ENCODE assay signal across 8 cellular contexts in the genomic region with DNA sequence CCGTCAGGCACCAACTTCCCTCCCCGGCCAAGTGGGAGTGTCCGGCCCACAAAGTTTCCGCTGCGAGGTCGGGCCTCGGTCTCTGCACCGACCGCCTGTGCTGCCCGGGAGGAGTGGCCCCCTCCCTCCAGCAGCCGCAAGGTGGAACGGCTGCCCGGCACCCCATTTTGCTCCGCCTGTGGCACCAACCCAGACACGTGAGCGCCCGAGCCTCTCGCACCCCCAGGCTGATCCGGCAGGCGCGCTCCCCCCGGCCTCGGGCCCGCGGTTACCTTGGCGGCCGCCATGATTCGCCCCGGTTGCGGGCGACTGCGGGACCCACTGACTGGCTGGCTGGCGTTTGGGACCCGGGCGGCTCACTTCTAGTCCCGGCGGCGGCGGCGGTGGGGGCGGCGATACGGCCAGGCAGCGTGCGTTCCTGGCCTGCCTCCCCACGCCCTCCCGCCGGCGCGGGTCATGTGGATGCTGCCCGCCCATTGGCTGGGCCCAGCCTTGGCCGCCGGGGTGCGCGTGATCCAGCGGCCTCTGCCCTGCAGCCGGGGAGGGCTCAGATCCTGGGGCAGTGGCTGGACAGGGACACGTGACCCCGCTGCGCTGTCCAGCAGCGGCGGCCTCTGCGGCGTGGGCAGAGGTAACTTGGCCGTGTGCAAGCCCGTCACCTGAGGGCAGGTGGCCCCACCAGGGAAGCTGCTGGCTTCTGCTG. TPM values are rescaled to one million over a fixed set of nuclear protein-coding genes. Genes with fewer than 3 reads are reported as not detected.
A peak's percentile ranks its signal among the peaks of the same experiment; 100 is the strongest.
DNase-seq lines count a peak whose midpoint lies in the region; ATAC-seq lines count a peak whose summit lies in the region.

A gene with protein sequence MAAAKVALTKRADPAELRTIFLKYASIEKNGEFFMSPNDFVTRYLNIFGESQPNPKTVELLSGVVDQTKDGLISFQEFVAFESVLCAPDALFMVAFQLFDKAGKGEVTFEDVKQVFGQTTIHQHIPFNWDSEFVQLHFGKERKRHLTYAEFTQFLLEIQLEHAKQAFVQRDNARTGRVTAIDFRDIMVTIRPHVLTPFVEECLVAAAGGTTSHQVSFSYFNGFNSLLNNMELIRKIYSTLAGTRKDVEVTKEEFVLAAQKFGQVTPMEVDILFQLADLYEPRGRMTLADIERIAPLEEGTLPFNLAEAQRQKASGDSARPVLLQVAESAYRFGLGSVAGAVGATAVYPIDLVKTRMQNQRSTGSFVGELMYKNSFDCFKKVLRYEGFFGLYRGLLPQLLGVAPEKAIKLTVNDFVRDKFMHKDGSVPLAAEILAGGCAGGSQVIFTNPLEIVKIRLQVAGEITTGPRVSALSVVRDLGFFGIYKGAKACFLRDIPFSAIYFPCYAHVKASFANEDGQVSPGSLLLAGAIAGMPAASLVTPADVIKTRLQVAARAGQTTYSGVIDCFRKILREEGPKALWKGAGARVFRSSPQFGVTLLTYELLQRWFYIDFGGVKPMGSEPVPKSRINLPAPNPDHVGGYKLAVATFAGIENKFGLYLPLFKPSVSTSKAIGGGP (minus strand): TSS at position 429 of the 703 bp plus-strand sequence. CDS start 142 bp downstream, at position 287.

- H3K27me3 Mint-ChIP-seq in CD4-positive, alpha-beta memory T cell = peaks cover 0 to 2% of the 10 kb centered on the region in 2 donors

- CTCF ChIA-PET in CD4-positive, alpha-beta memory T cell (lab: Charles Lee; ENCODE audit: partially characterized antibody) = no interaction called here

- H3K27me3 ChIP-seq in CD4-positive, alpha-beta memory T cell (ENCODE audit: insufficient read depth, low read length) = no peaks in the 10 kb centered on the region
- no peaks in the 10 kb centered on the region for H3K27me3 ChIP-seq in endocrine pancreas (ENCODE audit: control insufficient read depth, insufficient read depth, low read length)

- peaks cover 0 to 6% of the 10 kb centered on the region in 2 donors for H3K36me3 Mint-ChIP-seq in CD4-positive, alpha-beta memory T cell

- H3K4me3 Mint-ChIP-seq in CD4-positive, alpha-beta memory T cell = peak within 1 kb of the TSS; percentile 90 to 98 (median 92)

- H3K27ac Mint-ChIP-seq in CD4-positive, alpha-beta memory T cell = peak within 1 kb of the TSS; percentile 87 to 97 (median 94)

- intact Hi-C loops in CD4-positive, alpha-beta memory T cell (cut with micrococcal nuclease) = loop anchor here (1.0 to 2.0 kb wide), 2 partner anchors 37 to 795 kb away; a partner anchor contains a TSS

- peaks cover 0 to 2% (median 0%) of the 10 kb centered on the region in 8 donors for H3K9me3 Mint-ChIP-seq in CD4-positive, alpha-beta memory T cell

- peak; percentile 72 for ATAC-seq in GM19395 (IDR thresholded peaks at IDR 0.05; ENCODE audit: unreplicated experiment)
- ATAC-seq in HG03558 (IDR thresholded peaks at IDR 0.05; ENCODE audit: extremely low read depth, unreplicated experiment) = peak; percentile 41

- no peaks in the 10 kb centered on the region for H3K9me3 ChIP-seq in CD4-positive, alpha-beta memory T cell (ENCODE audit: control insufficient read depth in 1 of 2, low read length in 2 of 2)
- H3K9me3 ChIP-seq in endocrine pancreas (ENCODE audit: control insufficient read depth, low read length) = no peaks in the 10 kb centered on the region

- peaks cover 18% of the 10 kb centered on the region for H3K4me1 ChIP-seq in CD4-positive, alpha-beta memory T cell (ENCODE audit: insufficient read depth, low read length)
- peaks cover 10% of the 10 kb centered on the region for H3K4me1 ChIP-seq in endocrine pancreas (ENCODE audit: control insufficient read depth, insufficient read depth, low read length)

- H3K36me3 ChIP-seq in CD4-positive, alpha-beta memory T cell (ENCODE audit: insufficient read depth, low read length) = no peaks in the 10 kb centered on the region
- no peaks in the 10 kb centered on the region for H3K36me3 ChIP-seq in endocrine pancreas (ENCODE audit: control insufficient read depth, insufficient read depth, low read length)

- H3K4me1 Mint-ChIP-seq in CD4-positive, alpha-beta memory T cell = peaks cover 9 to 38% (median 19%) of the 10 kb centered on the region in 4 donors

- DNase-seq in CD4-positive, alpha-beta memory T cell = peak; percentile 65 to 71 (median 70)
- peak; percentile 98 to 99 for DNase-seq in NOMO-1 (lab: John Stamatoyannopoulos, UW; ENCODE audit: unreplicated experiment in 2 of 2)
- peak; percentile 32 to 57 (median 43) for DNase-seq in activated CD8-positive, alpha-beta memory T cell treated with anti-CD3 and anti-CD28 coated beads for 48 hours (ENCODE audit: low read depth in 2 of 3, low spot score in 2 of 3)
- DNase-seq in mesenteric fat pad (ENCODE audit: low spot score) = peak; percentile 97
- DNase-seq in stimulated activated CD8-positive, alpha-beta memory T cell treated with anti-CD3 and anti-CD28 coated beads, Interleukin-15, amount 100 ng/mL, for 48 hours (ENCODE audit: low read depth in 2 of 2) = peak; percentile 60 to 61

- POLR2A ChIA-PET in CD4-positive, alpha-beta memory T cell (lab: Charles Lee; ENCODE audit: partially characterized antibody) = interaction anchor here (1.6 kb wide), 1 partner anchor 36 kb away, joined by 12 read pairs; no protein-coding TSS in a partner anchor

- H3K9ac ChIP-seq in endocrine pancreas (ENCODE audit: control insufficient read depth, insufficient read depth, low read length) = peak within 1 kb of the TSS; percentile 67

- peak within 1 kb of the TSS; percentile 72 for H3K27ac ChIP-seq in CD4-positive, alpha-beta memory T cell (ENCODE audit: low read depth, low read length)

- H3K4me3 ChIP-seq in CD4-positive, alpha-beta memory T cell (ENCODE audit: low read length in 2 of 2) = peak within 1 kb of the TSS; percentile 43 to 78
- peak within 1 kb of the TSS; percentile 89 for H3K4me3 ChIP-seq in endocrine pancreas (ENCODE audit: control insufficient read depth, insufficient read depth, low read length)

RNA-seq across cellular contexts. Expression of the gene that starts here (rescaled TPM):
- total RNA-seq in CD4-positive, alpha-beta memory T cell = 10 to 100 TPM in 1 of 2 experiments, 1 to 10 TPM in 1; 9.1 to 12.2 TPM
- 1 to 10 TPM; 5.2 to 7.4 TPM for polyA plus RNA-seq in CD4-positive, alpha-beta memory T cell
- 30.5 TPM for total RNA-seq in mesenteric fat pad

Comparison
In these comparisons a context has a peak if more than half of its experiments do, and no peak if none do; other contexts are left out.
1. Peak in every context shown above with its lines: DNase-seq, ATAC-seq, H3K4me3 ChIP-seq and H3K27ac ChIP-seq.
2. DNase-seq: peak in every context shown above with its lines; median percentile 98 in NOMO-1; 97 in mesenteric fat pad; 70 in CD4-positive, alpha-beta memory T cell; 60 in stimulated activated CD8-positive, alpha-beta memory T cell treated with anti-CD3 and anti-CD28 coated beads, Interleukin-15, amount 100 ng/mL, for 48 hours; 43 in activated CD8-positive, alpha-beta memory T cell treated with anti-CD3 and anti-CD28 coated beads for 48 hours.